ENCODE assay signal across 1 cellular context in genomic region chr3:66481071-66482001, GRCh38.
TF ChIP-seq lines count a peak whose summit lies in the region.

No MANE protein-coding gene starts in this region.

TF ChIP-seq in HepG2, 621 proteins besides CTCF, POLR2A, EP300 and RAD21 (continued from another document and continues in another):
- peak; percentile 41; the same call in 1 of the 2 replicates for TF ChIP-seq ZNF782 (CRISPR knock-in tag; IDR thresholded peaks at IDR 0.05; ENCODE audit: borderline replicate concordance)
- peak; percentile 82 for TF ChIP-seq ZNF746 (CRISPR knock-in tag; IDR thresholded peaks at IDR 0.05)
- TF ChIP-seq EHMT2 (IDR thresholded peaks at IDR 0.05; ENCODE audit: borderline replicate concordance, low read depth, low read length): no peak; the same call in 1 of the 2 replicates
- TF ChIP-seq DRAP1 (CRISPR knock-in tag; IDR thresholded peaks at IDR 0.05): peak; percentile 53; the same call in 1 of the 2 replicates
- no peak for TF ChIP-seq ZNF879 (CRISPR knock-in tag; IDR thresholded peaks at IDR 0.05)
- TF ChIP-seq ZNF720 (CRISPR knock-in tag; IDR thresholded peaks at IDR 0.05): no peak
- TF ChIP-seq KLF12 (CRISPR knock-in tag; IDR thresholded peaks at IDR 0.05; ENCODE audit: borderline replicate concordance): peak; percentile 66
- peak; percentile 98 for TF ChIP-seq SOX5 (CRISPR knock-in tag; IDR thresholded peaks at IDR 0.05; ENCODE audit: borderline replicate concordance)
- no peak for TF ChIP-seq DDIT3 (CRISPR knock-in tag; IDR thresholded peaks at IDR 0.05)
- TF ChIP-seq ZC3H4 (CRISPR knock-in tag; IDR thresholded peaks at IDR 0.05; ENCODE audit: borderline replicate concordance): no peak
- TF ChIP-seq SNAPC2 (CRISPR knock-in tag; IDR thresholded peaks at IDR 0.05): no peak
- no peak for TF ChIP-seq KDM5B (CRISPR knock-in tag; IDR thresholded peaks at IDR 0.05; ENCODE audit: borderline replicate concordance)
- peak; percentile 75; the same call in 1 of the 2 replicates for TF ChIP-seq ATF1 (CRISPR knock-in tag; IDR thresholded peaks at IDR 0.05)
- TF ChIP-seq NFIC (IDR thresholded peaks at IDR 0.05; ENCODE audit: low read length): peak; percentile 97
- peak; percentile 54; the same call in 1 of the 2 replicates for TF ChIP-seq MAZ (IDR thresholded peaks at IDR 0.05; ENCODE audit: borderline replicate concordance, low read depth, low read length)
- TF ChIP-seq MAZ (CRISPR knock-in tag; IDR thresholded peaks at IDR 0.05; ENCODE audit: low read depth): peak; percentile 70
- no peak for TF ChIP-seq RAD51 (IDR thresholded peaks at IDR 0.05; ENCODE audit: borderline replicate concordance)
- TF ChIP-seq PRDM15 (CRISPR knock-in tag; IDR thresholded peaks at IDR 0.05): peak; percentile 28; the same call in 1 of the 2 replicates
- TF ChIP-seq ADNP (CRISPR knock-in tag; IDR thresholded peaks at IDR 0.05): no peak
- no peak; the same call in 1 of the 2 replicates for TF ChIP-seq ZFP90 (CRISPR knock-in tag; IDR thresholded peaks at IDR 0.05; ENCODE audit: borderline replicate concordance)
- TF ChIP-seq ZNF652 (CRISPR knock-in tag; IDR thresholded peaks at IDR 0.05; ENCODE audit: borderline replicate concordance, low read depth): peak; percentile 99
- TF ChIP-seq BCLAF1 (IDR thresholded peaks at IDR 0.05): no peak
- TF ChIP-seq ZMYM2 (CRISPR knock-in tag; IDR thresholded peaks at IDR 0.05): no peak
- TF ChIP-seq ZNF691 (CRISPR knock-in tag; IDR thresholded peaks at IDR 0.05; ENCODE audit: borderline replicate concordance, low read depth): peak; percentile 64; the same call in 1 of the 2 replicates
- TF ChIP-seq BRF2 (CRISPR knock-in tag; IDR thresholded peaks at IDR 0.05): peak; percentile 58; the same call in 1 of the 2 replicates
- TF ChIP-seq ZNF646 (CRISPR knock-in tag; IDR thresholded peaks at IDR 0.05): peak; percentile 73
- TF ChIP-seq ZNF773 (CRISPR knock-in tag; IDR thresholded peaks at IDR 0.05; ENCODE audit: borderline replicate concordance): no peak
- TF ChIP-seq SMARCC2 (IDR thresholded peaks at IDR 0.05): no peak; the same call in 1 of the 2 replicates
- no peak for TF ChIP-seq ZNF660 (CRISPR knock-in tag; IDR thresholded peaks at IDR 0.05; ENCODE audit: borderline replicate concordance, low read depth)
- TF ChIP-seq MBNL3 (CRISPR knock-in tag; conservative IDR thresholded peaks at IDR 0.05): no peak
- TF ChIP-seq ZKSCAN8 (CRISPR knock-in tag; IDR thresholded peaks at IDR 0.05; ENCODE audit: borderline replicate concordance): peak; percentile 96
- TF ChIP-seq ZNF609 (CRISPR knock-in tag; IDR thresholded peaks at IDR 0.05; ENCODE audit: borderline replicate concordance): peak; percentile 99
- peak; percentile 100 for TF ChIP-seq KDM6A (CRISPR knock-in tag; IDR thresholded peaks at IDR 0.05; ENCODE audit: low read depth)
- TF ChIP-seq JDP2 (CRISPR knock-in tag; IDR thresholded peaks at IDR 0.05; ENCODE audit: borderline replicate concordance): peak; percentile 40; the same call in 1 of the 2 replicates
- TF ChIP-seq NR2F6 (IDR thresholded peaks at IDR 0.05): peak; percentile 96
- TF ChIP-seq NR2F6 (CRISPR knock-in tag; IDR thresholded peaks at IDR 0.05): peak; percentile 94
- TF ChIP-seq ZNF678 (CRISPR knock-in tag; IDR thresholded peaks at IDR 0.05): no peak
- no peak for TF ChIP-seq U2AF2 (IDR thresholded peaks at IDR 0.05; ENCODE audit: low read depth, low read length)
